Comparison of ENCODE assay signal across 1 cellular context in the genomic region with DNA sequence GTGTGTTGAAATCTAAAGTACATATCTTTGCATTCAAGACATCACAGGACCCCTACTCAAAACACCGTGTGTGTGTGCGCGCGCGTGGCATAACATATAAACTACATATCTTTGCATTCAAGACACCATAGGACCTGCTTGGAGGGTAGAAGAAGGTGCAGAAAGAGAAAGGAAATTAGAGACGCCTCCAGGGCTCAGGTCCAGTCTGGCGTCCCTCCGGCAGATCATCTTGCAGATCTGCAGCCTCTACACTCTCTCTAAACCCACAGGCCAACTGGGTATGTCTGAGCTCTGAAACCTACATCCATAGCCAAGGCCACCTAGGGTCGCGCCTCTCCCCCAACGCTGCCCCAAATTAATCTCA.
TF ChIP-seq lines count a peak whose summit lies in the region.

No MANE protein-coding gene starts in this region.

TF ChIP-seq in GM23338, 12 proteins besides CTCF, POLR2A, EP300 and RAD21 (continued from another document):
- TF ChIP-seq, protein P1, sequence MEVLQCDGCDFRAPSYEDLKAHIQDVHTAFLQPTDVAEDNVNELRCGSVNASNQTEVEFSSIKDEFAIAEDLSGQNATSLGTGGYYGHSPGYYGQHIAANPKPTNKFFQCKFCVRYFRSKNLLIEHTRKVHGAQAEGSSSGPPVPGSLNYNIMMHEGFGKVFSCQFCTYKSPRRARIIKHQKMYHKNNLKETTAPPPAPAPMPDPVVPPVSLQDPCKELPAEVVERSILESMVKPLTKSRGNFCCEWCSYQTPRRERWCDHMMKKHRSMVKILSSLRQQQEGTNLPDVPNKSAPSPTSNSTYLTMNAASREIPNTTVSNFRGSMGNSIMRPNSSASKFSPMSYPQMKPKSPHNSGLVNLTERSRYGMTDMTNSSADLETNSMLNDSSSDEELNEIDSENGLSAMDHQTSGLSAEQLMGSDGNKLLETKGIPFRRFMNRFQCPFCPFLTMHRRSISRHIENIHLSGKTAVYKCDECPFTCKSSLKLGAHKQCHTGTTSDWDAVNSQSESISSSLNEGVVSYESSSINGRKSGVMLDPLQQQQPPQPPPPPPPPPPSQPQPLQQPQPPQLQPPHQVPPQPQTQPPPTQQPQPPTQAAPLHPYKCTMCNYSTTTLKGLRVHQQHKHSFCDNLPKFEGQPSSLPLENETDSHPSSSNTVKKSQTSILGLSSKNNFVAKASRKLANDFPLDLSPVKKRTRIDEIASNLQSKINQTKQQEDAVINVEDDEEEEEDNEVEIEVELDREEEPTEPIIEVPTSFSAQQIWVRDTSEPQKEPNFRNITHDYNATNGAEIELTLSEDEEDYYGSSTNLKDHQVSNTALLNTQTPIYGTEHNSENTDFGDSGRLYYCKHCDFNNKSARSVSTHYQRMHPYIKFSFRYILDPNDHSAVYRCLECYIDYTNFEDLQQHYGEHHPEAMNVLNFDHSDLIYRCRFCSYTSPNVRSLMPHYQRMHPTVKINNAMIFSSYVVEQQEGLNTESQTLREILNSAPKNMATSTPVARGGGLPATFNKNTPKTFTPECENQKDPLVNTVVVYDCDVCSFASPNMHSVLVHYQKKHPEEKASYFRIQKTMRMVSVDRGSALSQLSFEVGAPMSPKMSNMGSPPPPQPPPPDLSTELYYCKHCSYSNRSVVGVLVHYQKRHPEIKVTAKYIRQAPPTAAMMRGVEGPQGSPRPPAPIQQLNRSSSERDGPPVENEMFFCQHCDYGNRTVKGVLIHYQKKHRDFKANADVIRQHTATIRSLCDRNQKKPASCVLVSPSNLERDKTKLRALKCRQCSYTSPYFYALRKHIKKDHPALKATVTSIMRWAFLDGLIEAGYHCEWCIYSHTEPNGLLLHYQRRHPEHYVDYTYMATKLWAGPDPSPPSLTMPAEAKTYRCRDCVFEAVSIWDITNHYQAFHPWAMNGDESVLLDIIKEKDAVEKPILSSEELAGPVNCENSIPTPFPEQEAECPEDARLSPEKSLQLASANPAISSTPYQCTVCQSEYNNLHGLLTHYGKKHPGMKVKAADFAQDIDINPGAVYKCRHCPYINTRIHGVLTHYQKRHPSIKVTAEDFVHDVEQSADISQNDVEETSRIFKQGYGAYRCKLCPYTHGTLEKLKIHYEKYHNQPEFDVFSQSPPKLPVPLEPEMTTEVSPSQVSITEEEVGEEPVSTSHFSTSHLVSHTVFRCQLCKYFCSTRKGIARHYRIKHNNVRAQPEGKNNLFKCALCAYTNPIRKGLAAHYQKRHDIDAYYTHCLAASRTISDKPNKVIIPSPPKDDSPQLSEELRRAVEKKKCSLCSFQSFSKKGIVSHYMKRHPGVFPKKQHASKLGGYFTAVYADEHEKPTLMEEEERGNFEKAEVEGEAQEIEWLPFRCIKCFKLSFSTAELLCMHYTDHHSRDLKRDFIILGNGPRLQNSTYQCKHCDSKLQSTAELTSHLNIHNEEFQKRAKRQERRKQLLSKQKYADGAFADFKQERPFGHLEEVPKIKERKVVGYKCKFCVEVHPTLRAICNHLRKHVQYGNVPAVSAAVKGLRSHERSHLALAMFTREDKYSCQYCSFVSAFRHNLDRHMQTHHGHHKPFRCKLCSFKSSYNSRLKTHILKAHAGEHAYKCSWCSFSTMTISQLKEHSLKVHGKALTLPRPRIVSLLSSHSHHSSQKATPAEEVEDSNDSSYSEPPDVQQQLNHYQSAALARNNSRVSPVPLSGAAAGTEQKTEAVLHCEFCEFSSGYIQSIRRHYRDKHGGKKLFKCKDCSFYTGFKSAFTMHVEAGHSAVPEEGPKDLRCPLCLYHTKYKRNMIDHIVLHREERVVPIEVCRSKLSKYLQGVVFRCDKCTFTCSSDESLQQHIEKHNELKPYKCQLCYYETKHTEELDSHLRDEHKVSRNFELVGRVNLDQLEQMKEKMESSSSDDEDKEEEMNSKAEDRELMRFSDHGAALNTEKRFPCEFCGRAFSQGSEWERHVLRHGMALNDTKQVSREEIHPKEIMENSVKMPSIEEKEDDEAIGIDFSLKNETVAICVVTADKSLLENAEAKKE (CRISPR knock-in tag; IDR thresholded peaks at IDR 0.05) = no peak
- TF ChIP-seq, protein P2, sequence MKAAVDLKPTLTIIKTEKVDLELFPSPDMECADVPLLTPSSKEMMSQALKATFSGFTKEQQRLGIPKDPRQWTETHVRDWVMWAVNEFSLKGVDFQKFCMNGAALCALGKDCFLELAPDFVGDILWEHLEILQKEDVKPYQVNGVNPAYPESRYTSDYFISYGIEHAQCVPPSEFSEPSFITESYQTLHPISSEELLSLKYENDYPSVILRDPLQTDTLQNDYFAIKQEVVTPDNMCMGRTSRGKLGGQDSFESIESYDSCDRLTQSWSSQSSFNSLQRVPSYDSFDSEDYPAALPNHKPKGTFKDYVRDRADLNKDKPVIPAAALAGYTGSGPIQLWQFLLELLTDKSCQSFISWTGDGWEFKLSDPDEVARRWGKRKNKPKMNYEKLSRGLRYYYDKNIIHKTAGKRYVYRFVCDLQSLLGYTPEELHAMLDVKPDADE (IDR thresholded peaks at IDR 0.05) = no peak
- TF ChIP-seq JUNB (IDR thresholded peaks at IDR 0.05; ENCODE audit: unreplicated experiment) (no peak), ZNF331 (CRISPR knock-in tag; IDR thresholded peaks at IDR 0.05; ENCODE audit: low read depth) (no peak), EZH2phosphoT487 (IDR thresholded peaks at IDR 0.05; ENCODE audit: unreplicated experiment) (no peak), POLR2AphosphoS5 (IDR thresholded peaks at IDR 0.05; ENCODE audit: low read depth) (no peak)
- TF ChIP-seq, protein P3, sequence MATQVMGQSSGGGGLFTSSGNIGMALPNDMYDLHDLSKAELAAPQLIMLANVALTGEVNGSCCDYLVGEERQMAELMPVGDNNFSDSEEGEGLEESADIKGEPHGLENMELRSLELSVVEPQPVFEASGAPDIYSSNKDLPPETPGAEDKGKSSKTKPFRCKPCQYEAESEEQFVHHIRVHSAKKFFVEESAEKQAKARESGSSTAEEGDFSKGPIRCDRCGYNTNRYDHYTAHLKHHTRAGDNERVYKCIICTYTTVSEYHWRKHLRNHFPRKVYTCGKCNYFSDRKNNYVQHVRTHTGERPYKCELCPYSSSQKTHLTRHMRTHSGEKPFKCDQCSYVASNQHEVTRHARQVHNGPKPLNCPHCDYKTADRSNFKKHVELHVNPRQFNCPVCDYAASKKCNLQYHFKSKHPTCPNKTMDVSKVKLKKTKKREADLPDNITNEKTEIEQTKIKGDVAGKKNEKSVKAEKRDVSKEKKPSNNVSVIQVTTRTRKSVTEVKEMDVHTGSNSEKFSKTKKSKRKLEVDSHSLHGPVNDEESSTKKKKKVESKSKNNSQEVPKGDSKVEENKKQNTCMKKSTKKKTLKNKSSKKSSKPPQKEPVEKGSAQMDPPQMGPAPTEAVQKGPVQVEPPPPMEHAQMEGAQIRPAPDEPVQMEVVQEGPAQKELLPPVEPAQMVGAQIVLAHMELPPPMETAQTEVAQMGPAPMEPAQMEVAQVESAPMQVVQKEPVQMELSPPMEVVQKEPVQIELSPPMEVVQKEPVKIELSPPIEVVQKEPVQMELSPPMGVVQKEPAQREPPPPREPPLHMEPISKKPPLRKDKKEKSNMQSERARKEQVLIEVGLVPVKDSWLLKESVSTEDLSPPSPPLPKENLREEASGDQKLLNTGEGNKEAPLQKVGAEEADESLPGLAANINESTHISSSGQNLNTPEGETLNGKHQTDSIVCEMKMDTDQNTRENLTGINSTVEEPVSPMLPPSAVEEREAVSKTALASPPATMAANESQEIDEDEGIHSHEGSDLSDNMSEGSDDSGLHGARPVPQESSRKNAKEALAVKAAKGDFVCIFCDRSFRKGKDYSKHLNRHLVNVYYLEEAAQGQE (IDR thresholded peaks at IDR 0.05; ENCODE audit: unreplicated experiment) = no peak
TF ChIP-seq in GM23338: peak in this region for 0.
